Comparison of ENCODE assay signal across 1 cellular context in the genomic region with DNA sequence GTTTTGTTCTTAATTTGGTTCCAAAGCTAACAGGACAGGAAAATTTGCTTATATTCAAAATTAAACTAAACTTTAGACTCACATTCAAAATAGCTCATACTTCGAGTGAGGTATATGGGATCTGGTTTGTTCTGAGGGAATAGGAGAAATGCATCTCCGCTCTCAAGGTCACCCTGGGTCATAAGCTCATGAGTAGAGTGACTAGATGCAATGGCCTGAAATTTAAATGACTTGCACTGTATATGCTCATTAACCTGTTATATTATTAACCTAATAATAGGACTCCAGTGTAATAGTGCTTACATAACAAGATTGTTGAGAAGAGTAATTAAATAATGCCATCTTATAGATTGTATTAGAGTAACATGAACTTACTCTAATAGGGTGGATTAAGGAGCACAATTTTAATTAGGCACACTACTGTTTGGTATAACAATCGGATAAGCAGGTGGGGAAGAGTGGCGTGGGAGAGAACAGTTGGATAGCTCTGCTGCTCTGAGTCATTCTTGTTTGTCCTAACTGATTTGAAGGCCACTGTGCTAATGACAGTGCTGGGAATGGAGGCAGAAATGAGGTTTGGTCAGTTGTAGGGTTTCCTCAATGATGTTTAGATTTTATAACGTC.
TF ChIP-seq lines count a peak whose summit lies in the region.

No MANE protein-coding gene starts in this region.

TF ChIP-seq in IMR-90, 13 proteins besides CTCF, POLR2A, EP300 and RAD21:
- TF ChIP-seq RCOR1 (IDR thresholded peaks at IDR 0.05; ENCODE audit: insufficient replicate concordance, low read length) (no peak), MXI1 (IDR thresholded peaks at IDR 0.05; ENCODE audit: borderline replicate concordance, low read depth, low read length) (no peak), MAZ (IDR thresholded peaks at IDR 0.05; ENCODE audit: borderline replicate concordance, low read depth, low read length) (no peak)
- TF ChIP-seq, protein P1, sequence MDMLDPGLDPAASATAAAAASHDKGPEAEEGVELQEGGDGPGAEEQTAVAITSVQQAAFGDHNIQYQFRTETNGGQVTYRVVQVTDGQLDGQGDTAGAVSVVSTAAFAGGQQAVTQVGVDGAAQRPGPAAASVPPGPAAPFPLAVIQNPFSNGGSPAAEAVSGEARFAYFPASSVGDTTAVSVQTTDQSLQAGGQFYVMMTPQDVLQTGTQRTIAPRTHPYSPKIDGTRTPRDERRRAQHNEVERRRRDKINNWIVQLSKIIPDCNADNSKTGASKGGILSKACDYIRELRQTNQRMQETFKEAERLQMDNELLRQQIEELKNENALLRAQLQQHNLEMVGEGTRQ (IDR thresholded peaks at IDR 0.05; ENCODE audit: low read depth, low read length), result no peak
